23 cellular contexts compared by ENCODE assay signal in genomic region chr12:2930865-2931264, GRCh38. TPM values are rescaled to one million over a fixed set of nuclear protein-coding genes. Genes with fewer than 3 reads are reported as not detected.
"Had no signal": no experiment of that assay in that cellular context is flagged by ENCODE, and none has a peak within 500 bp of the region (broad histone marks: within the 10 kb centered on the region; RNA-seq: fewer than 3 reads in every experiment).

No MANE protein-coding gene starts in this region.

- H3K27ac ChIP-seq: ascending aorta, body of pancreas, SK-N-MC had no signal

- H3K4me1 ChIP-seq: ascending aorta, body of pancreas had no signal

- H3K9me3 ChIP-seq: ascending aorta, body of pancreas had no signal

- DNase-seq: activated CD4-positive, alpha-beta T cell treated with anti-CD3 and anti-CD28 coated beads for 48 hours; activated CD4-positive, alpha-beta T cell treated with anti-CD3 and anti-CD28 coated beads, Interleukin-2, amount 50 U/mL, for 4 hours; activated CD4-positive, CD25-positive, alpha-beta regulatory T cell treated with anti-CD3 and anti-CD28 coated beads, Interleukin-2, amount 50 U/mL, for 72 hours; activated CD8-positive, alpha-beta memory T cell treated with anti-CD3 and anti-CD28 coated beads, Interleukin-2, amount 50 U/mL, for 48 hours; activated CD8-positive, alpha-beta T cell treated with anti-CD3 and anti-CD28 coated beads, Interleukin-2, amount 10 ng/mL, durations not matched to agents 7 days and 5 days; activated naive CD4-positive, alpha-beta T cell treated with anti-CD3 and anti-CD28 coated beads, Interleukin-2, amount 50 U/mL, for 16 hours; activated naive CD8-positive, alpha-beta T cell treated with anti-CD3 and anti-CD28 coated beads, Interleukin-2, amount 10 ng/mL, durations not matched to agents 7 days and 5 days; activated T-cell treated with anti-CD3 and anti-CD28 coated beads, Interleukin-2, amount 50 U/mL, for 1 hour; body of pancreas; central memory CD4-positive, alpha-beta T cell; MM.1S; NCI-H1105; NCI-H1436; NCI-H1694 treated with DMSO at 0.1 percent for 48 hours; NCI-H2029 treated with DMSO at 0.1 percent for 48 hours; NCI-H345; NCI-H510A; NCI-H526 treated with DMSO at 0.1 percent for 48 hours; NCI-H82; T-cell had no signal

- H3K27me3 ChIP-seq: ascending aorta, body of pancreas had no signal

- H3K4me3 ChIP-seq: ascending aorta, body of pancreas, SK-N-MC had no signal

RNA-seq across cellular contexts. Expression of gene TEAD4, which starts 28.3 kb away (rescaled TPM):
- total RNA-seq: activated naive CD8-positive, alpha-beta T cell treated with anti-CD3 and anti-CD28 coated beads, Interleukin-2, amount 10 ng/mL, durations not matched to agents 7 days and 5 days; OCI-LY7 had no signal

RNA-seq across cellular contexts. Expression of gene FOXM1, which starts 53.9 kb away (rescaled TPM):
- total RNA-seq: ascending aorta had no signal
